16 cellular contexts compared by ENCODE assay signal in the genomic region with DNA sequence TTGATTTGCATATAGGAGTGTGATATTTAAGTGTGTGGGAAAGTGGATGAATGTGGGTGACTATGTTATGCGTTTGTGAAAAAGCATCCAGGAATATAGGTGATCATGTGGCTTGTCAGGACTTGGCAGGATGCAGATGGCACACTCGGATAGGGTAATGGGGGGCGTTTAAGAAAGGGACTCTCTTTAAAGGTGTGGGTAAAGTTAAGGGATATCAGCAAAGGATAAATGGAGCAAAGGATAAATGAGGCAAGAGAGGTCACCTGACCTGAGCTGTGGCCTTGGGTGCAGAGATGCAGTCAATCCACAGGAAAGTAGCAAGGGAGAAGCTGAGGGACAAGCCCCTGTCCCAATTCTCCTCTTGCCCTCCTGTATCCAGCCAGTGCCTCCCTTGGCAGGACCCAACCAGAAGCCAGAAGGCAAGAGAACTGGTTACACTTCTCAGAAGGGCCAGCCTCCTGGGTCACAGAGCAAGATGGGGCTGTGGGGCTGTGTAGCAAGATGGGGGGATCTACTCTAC. TPM values are rescaled to one million over a fixed set of nuclear protein-coding genes. Genes with fewer than 3 reads are reported as not detected.
DNase-seq lines count a peak whose midpoint lies in the region; ATAC-seq, FAIRE-seq and TF ChIP-seq lines count a peak whose summit lies in the region.
"Had no signal": no experiment of that assay in that cellular context is flagged by ENCODE, and none has a peak within 500 bp of the region (broad histone marks: within the 10 kb centered on the region; RNA-seq: fewer than 3 reads in every experiment).

No MANE protein-coding gene starts in this region.

- peaks cover 0 to 2% of the 10 kb centered on the region in 2 experiments; a peak in 2 of 4 replicates for H3K36me3 ChIP-seq in GM12878 (ENCODE audit: control insufficient read depth in 2 of 2, insufficient read depth in 2 of 2, low read length in 1 of 2)

- no peak for TF ChIP-seq RAD21 in GM12878 (IDR thresholded peaks at IDR 0.05; ENCODE audit: insufficient read depth, low read depth, low read length)

- no peak for FAIRE-seq in GM12878 (lab: Jason Lieb, UNC)

- H3K27me3 ChIP-seq in GM12878 (replicated peaks in 1 of 2; ENCODE audit: control insufficient read depth in 2 of 2, insufficient read depth in 2 of 2, low read length in 1 of 2), result no peaks in the 10 kb centered on the region

- TF ChIP-seq EP300 in GM12878 (IDR thresholded peaks at IDR 0.05; ENCODE audit: borderline replicate concordance in 1 of 2, control insufficient read depth in 1 of 2, low read depth in 2 of 2, low read length in 2 of 2), result no peak

- no peak for TF ChIP-seq CTCF in GM12878 (IDR thresholded peaks at IDR 0.05 in 2 of 3, conservative IDR thresholded peaks at IDR 0.05 in 1 of 3; ENCODE audit: control insufficient read depth in 2 of 3, extremely low read depth in 1 of 3, insufficient read depth in 1 of 3, low read depth in 3 of 3, low read length in 3 of 3)

- intact Hi-C loops in GM12878 (cut with micrococcal nuclease; ENCODE audit: unreplicated experiment), result loop anchor here (1.0 kb wide), 2 partner anchors 25 to 79 kb away; no protein-coding TSS in a partner anchor

- SMC1A ChIA-PET in GM12878 (lab: Charles Lee; ENCODE audit: uncharacterized antibody, unreplicated experiment), result interaction anchor here (0.8 to 15.3 kb wide), 10 partner anchors 10 to 148 kb away, joined by 3 to 157 read pairs (median 5); no protein-coding TSS in a partner anchor

- in situ Hi-C loops in GM12878 (cut with MboI), result no loop called here

- WGBS in GM12878 (ENCODE audit: insufficient coverage, insufficient replicate concordance, low lambda C conversion rate, missing lambda C conversion rate), result 1% methylated on average over 3 of the region's 3 CpGs

- POLR2A ChIA-PET in GM12878 (lab: Charles Lee), result interaction anchor here (1.0 to 1.9 kb wide), 2 partner anchors 10 to 23 kb away, joined by 4 to 5 read pairs; no protein-coding TSS in a partner anchor

- H3K4me3 ChIP-seq in GM12878, result 0 out of 2 replicates have a peak overlapping the region, but pooled peaks have one; percentile 33

- CTCF ChIA-PET in GM12878 (lab: Yijun Ruan, JAX), result interaction anchor here (0.8 to 6.8 kb wide), 9 partner anchors 10 to 95 kb away, joined by 3 to 76 read pairs (median 4); no protein-coding TSS in a partner anchor

- H3K4me1 ChIP-seq in GM12878 (ENCODE audit: control insufficient read depth, insufficient read depth, low read length), result peaks cover 52% of the 10 kb centered on the region

- peak overlapping the region; percentile 33 for H2AFZ ChIP-seq in GM12878 (ENCODE audit: control insufficient read depth, low read depth, low read length)

- peaks cover 20% of the 10 kb centered on the region for H3K79me2 ChIP-seq in GM12878 (ENCODE audit: control insufficient read depth, insufficient read depth, low read length)

- BruUV-seq in GM12878 (replicated peaks; lab: Mats Ljungman, UMichigan), result TSS peak; percentile 59

- ATAC-seq in GM21515 (IDR thresholded peaks at IDR 0.05; ENCODE audit: unreplicated experiment) (peak; percentile 15), HG03378 (IDR thresholded peaks at IDR 0.05; ENCODE audit: unreplicated experiment) (peak; percentile 1), GM12878 (peak; percentile 41), GM18870 (IDR thresholded peaks at IDR 0.05; ENCODE audit: unreplicated experiment) (no peak)
- ATAC-seq: Panc1 had no signal

- RAD21 ChIA-PET in GM12878 (lab: Charles Lee; ENCODE audit: unreplicated experiment), result interaction anchor here (0.6 to 5.3 kb wide), 16 partner anchors 9 to 274 kb away, joined by 3 to 60 read pairs (median 4); a partner anchor contains a TSS

- peak overlapping the region; percentile 72 for H3K9ac ChIP-seq in GM12878 (ENCODE audit: control insufficient read depth, insufficient read depth, low read length)

- DNase-seq in activated CD4-positive, alpha-beta T cell treated with anti-CD3 and anti-CD28 coated beads for 48 hours, result peak; percentile 18
- no peak for DNase-seq in activated CD4-positive, alpha-beta T cell treated with anti-CD3 and anti-CD28 coated beads, Interleukin-2, amount 50 U/mL, for 1 hour
- no peak for DNase-seq in GM12878 (ENCODE audit: low read depth, low spot score)
- no peak for DNase-seq in NCI-H748 treated with DMSO at 0.1 percent for 48 hours (lab: John Stamatoyannopoulos, UW)
- DNase-seq in NCI-H1048 (lab: John Stamatoyannopoulos, UW), result no peak
- DNase-seq: activated CD4-positive, CD25-positive, alpha-beta regulatory T cell treated with anti-CD3 and anti-CD28 coated beads, Interleukin-2, amount 50 U/mL, for 72 hours; CD4-positive, alpha-beta T cell; EL; KG1; NCI-H1436 treated with DMSO at 0.1 percent for 48 hours; NCI-H510A; substantia nigra had no signal

- no peak for TF ChIP-seq POLR2A in GM12878 (IDR thresholded peaks at IDR 0.05; ENCODE audit: low read depth, low read length)

- peak overlapping the region; percentile 65 for H3K4me2 ChIP-seq in GM12878 (ENCODE audit: control insufficient read depth, insufficient read depth)

- no peaks in the 10 kb centered on the region for H3K9me3 ChIP-seq in GM12878 (replicated peaks; ENCODE audit: control insufficient read depth, insufficient read depth, low read length)

- H4K20me1 ChIP-seq in GM12878 (ENCODE audit: control insufficient read depth, insufficient read depth), result no peaks in the 10 kb centered on the region

- peak overlapping the region; percentile 98 for H3K27ac ChIP-seq in GM12878 (ENCODE audit: control insufficient read depth, insufficient read depth)

TF ChIP-seq in GM12878, 131 proteins besides CTCF, POLR2A, EP300 and RAD21 (continues in another document):
- TF ChIP-seq BHLHE40 (IDR thresholded peaks at IDR 0.05; ENCODE audit: borderline replicate concordance in 1 of 2, low read depth in 2 of 2, low read length in 1 of 2) (peak; percentile 36 to 41; a peak in 1 of 4 replicates), JUNB (IDR thresholded peaks at IDR 0.05) (no peak), SMARCA5 (IDR thresholded peaks at IDR 0.05) (peak; percentile 68; the same call in 1 of the 2 replicates), RB1 (IDR thresholded peaks at IDR 0.05; ENCODE audit: borderline replicate concordance) (no peak), TAF1 (IDR thresholded peaks at IDR 0.05; ENCODE audit: borderline replicate concordance, low read depth, low read length) (0 out of 2 replicates have a peak, but pooled peaks have one; percentile 38), FOXK2 (IDR thresholded peaks at IDR 0.05) (no peak)
- TF ChIP-seq, protein P1, sequence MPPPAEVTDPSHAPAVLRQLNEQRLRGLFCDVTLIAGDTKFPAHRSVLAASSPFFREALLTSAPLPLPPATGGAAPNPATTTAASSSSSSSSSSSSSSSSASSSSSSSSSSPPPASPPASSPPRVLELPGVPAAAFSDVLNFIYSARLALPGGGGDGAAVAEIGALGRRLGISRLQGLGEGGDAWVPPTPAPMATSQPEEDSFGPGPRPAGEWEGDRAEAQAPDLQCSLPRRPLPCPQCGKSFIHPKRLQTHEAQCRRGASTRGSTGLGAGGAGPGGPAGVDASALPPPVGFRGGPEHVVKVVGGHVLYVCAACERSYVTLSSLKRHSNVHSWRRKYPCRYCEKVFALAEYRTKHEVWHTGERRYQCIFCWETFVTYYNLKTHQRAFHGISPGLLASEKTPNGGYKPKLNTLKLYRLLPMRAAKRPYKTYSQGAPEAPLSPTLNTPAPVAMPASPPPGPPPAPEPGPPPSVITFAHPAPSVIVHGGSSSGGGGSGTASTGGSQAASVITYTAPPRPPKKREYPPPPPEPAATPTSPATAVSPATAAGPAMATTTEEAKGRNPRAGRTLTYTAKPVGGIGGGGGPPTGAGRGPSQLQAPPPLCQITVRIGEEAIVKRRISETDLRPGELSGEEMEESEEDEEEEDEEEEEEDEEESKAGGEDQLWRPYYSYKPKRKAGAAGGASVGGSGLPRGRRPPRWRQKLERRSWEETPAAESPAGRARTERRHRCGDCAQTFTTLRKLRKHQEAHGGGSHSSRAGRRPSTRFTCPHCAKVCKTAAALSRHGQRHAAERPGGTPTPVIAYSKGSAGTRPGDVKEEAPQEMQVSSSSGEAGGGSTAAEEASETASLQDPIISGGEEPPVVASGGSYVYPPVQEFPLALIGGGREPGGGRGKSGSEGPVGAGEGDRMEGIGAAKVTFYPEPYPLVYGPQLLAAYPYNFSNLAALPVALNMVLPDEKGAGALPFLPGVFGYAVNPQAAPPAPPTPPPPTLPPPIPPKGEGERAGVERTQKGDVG (CRISPR knock-in tag; IDR thresholded peaks at IDR 0.05), result 0 out of 2 replicates have a peak, but pooled peaks have one; percentile 62
- TF ChIP-seq, protein P2, sequence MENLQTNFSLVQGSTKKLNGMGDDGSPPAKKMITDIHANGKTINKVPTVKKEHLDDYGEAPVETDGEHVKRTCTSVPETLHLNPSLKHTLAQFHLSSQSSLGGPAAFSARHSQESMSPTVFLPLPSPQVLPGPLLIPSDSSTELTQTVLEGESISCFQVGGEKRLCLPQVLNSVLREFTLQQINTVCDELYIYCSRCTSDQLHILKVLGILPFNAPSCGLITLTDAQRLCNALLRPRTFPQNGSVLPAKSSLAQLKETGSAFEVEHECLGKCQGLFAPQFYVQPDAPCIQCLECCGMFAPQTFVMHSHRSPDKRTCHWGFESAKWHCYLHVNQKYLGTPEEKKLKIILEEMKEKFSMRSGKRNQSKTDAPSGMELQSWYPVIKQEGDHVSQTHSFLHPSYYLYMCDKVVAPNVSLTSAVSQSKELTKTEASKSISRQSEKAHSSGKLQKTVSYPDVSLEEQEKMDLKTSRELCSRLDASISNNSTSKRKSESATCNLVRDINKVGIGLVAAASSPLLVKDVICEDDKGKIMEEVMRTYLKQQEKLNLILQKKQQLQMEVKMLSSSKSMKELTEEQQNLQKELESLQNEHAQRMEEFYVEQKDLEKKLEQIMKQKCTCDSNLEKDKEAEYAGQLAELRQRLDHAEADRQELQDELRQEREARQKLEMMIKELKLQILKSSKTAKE (IDR thresholded peaks at IDR 0.05; ENCODE audit: low read depth, poor library complexity, severe bottlenecking), result no peak

RNA-seq across cellular contexts. Expression of a gene that starts 47.5 kb away (rescaled TPM):
- total RNA-seq in GM12878 (2013; cell fraction: nucleolus; rRNA removed), result 194 and 207 TPM in 2 replicates
- total RNA-seq in GM12878 (2014; rRNA removed) (26.4 and 29.9 TPM in 2 replicates), GM12878 (2014; rRNA removed; fragmentation: Illumina TruSeq; extraction: Trizol) (24.4 and 27.5 TPM in 2 replicates), GM12878 (2021) (49.1 and 52.1 TPM in 2 replicates)
- 6.3 TPM for polyA plus RNA-seq in GM12878 (2011; ENCODE audit: low read depth)
- polyA plus RNA-seq in GM12878 (2011; rRNA removed) (25.3 and 32.3 TPM in 2 replicates), GM12878 (2014; fragmentation: Illumina TruSeq; extraction: Trizol) (25.7 and 28.2 TPM in 2 replicates), GM12878 (2014; fragmentation: Nextera tagmentation; extraction: Ambion mirVana) (1 to 10 TPM; 1.9 to 3.5 TPM), GM12878 (2014; rRNA removed) (35.7 and 37.5 TPM in 2 replicates), GM12878 (2016; fragmentation: Nextera tagmentation; extraction: Ambion mirVana) (10 to 100 TPM; 12.6 to 13.3 TPM)
- polyA plus RNA-seq in GM12878 (2011; cell fraction: cytosol; rRNA removed), result 30.8 and 36.7 TPM in 2 replicates
- polyA plus RNA-seq in GM12878 (2011; cell fraction: nucleus; rRNA removed), result 84.2 and 87.2 TPM in 2 replicates
- 11.4 and 11.5 TPM in 2 replicates for polyA plus RNA-seq in GM12878 (2012)
- polyA minus RNA-seq in GM12878 (2011; rRNA and poly(A)+ RNA removed), result 46.2 and 52.8 TPM in 2 replicates
- 19.5 and 22.4 TPM in 2 replicates for polyA minus RNA-seq in GM12878 (2011; cell fraction: cytosol; rRNA and poly(A)+ RNA removed)
- 33.9 and 57.1 TPM in 2 replicates for polyA minus RNA-seq in GM12878 (2011; cell fraction: nucleus; rRNA and poly(A)+ RNA removed)
